1 cellular context compared by ENCODE assay signal in the genomic region with DNA sequence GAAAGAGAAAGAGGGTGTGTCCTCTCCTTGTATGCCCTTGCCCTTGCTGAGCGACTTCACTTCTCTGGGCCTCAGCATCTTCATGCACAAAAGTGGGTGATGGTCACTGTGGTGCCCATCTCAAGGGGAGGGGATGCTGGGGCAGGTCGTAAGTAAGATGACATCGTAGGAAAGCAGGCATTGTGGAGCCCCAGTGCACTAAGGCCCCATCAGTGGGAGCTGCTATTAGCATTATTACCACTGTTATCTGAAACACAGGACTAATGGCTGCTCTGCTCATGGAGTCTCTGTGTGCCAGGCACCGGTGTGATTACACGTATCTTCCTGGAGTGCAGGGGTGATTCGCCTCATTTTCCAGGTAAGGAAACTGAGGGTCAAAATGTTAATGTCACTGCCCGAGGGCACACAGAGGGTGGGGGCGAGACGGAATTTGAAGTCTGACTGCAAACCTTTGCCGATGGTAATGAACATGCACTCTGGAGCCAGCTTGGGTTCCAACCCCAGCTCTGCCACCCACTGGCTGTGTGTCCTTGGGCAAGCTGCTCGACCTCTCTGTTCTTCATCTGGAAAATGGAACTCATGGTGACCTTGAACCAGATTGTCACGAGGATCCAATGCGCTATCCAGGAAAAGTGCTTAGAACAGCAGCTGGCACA.
TF ChIP-seq lines count a peak whose summit lies in the region.

No MANE protein-coding gene starts in this region.

TF ChIP-seq in K562, 482 proteins besides CTCF, POLR2A, EP300 and RAD21 (continued from another document and continues in another):
- TF ChIP-seq, protein P1, sequence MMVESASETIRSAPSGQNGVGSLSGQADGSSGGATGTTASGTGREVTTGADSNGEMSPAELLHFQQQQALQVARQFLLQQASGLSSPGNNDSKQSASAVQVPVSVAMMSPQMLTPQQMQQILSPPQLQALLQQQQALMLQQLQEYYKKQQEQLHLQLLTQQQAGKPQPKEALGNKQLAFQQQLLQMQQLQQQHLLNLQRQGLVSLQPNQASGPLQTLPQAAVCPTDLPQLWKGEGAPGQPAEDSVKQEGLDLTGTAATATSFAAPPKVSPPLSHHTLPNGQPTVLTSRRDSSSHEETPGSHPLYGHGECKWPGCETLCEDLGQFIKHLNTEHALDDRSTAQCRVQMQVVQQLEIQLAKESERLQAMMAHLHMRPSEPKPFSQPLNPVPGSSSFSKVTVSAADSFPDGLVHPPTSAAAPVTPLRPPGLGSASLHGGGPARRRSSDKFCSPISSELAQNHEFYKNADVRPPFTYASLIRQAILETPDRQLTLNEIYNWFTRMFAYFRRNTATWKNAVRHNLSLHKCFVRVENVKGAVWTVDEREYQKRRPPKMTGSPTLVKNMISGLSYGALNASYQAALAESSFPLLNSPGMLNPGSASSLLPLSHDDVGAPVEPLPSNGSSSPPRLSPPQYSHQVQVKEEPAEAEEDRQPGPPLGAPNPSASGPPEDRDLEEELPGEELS (CRISPR knock-in tag; IDR thresholded peaks at IDR 0.05; ENCODE audit: borderline replicate concordance): 0 out of 2 replicates have a peak, but pooled peaks have one; percentile 65
- 0 out of 2 replicates have a peak, but pooled peaks have one; percentile 36 for TF ChIP-seq HNRNPL (IDR thresholded peaks at IDR 0.05; ENCODE audit: low read depth, low read length)
- TF ChIP-seq GABPB1 (CRISPR knock-in tag; IDR thresholded peaks at IDR 0.05): no peak
- no peak for TF ChIP-seq NELFE (IDR thresholded peaks at IDR 0.05; ENCODE audit: insufficient read depth, insufficient read length)
- peak; percentile 40; the same call in 1 of the 2 replicates for TF ChIP-seq POLR2AphosphoS2 (IDR thresholded peaks at IDR 0.05; ENCODE audit: low read length)
- no peak for TF ChIP-seq HDAC8 (tag; IDR thresholded peaks at IDR 0.05)
- peak; percentile 83 to 92 for TF ChIP-seq KDM1A (IDR thresholded peaks at IDR 0.05)
- TF ChIP-seq ETV6 (IDR thresholded peaks at IDR 0.05; ENCODE audit: borderline replicate concordance in 1 of 2, low read depth in 2 of 2, low read length in 1 of 2): no peak
- TF ChIP-seq ETV6 (CRISPR knock-in tag; IDR thresholded peaks at IDR 0.05; ENCODE audit: borderline replicate concordance): 0 out of 2 replicates have a peak, but pooled peaks have one; percentile 24
- TF ChIP-seq RBM25 (IDR thresholded peaks at IDR 0.05; ENCODE audit: low read depth, low read length, severe bottlenecking): peak; percentile 99
- peak; percentile 72; the same call in 1 of the 2 replicates for TF ChIP-seq ZNF224 (CRISPR knock-in tag; IDR thresholded peaks at IDR 0.05)
- TF ChIP-seq CBX3 (IDR thresholded peaks at IDR 0.05; ENCODE audit: borderline replicate concordance in 1 of 2, low read length in 2 of 2): peak in 1 of 2 experiments; percentile 53; a peak in 1 of 3 replicates
- TF ChIP-seq SMAD2 (IDR thresholded peaks at IDR 0.05; ENCODE audit: low read depth, low read length): no peak
- TF ChIP-seq RFX1 (IDR thresholded peaks at IDR 0.05): no peak
- peak; percentile 77; the same call in 1 of the 2 replicates for TF ChIP-seq PTBP1 (IDR thresholded peaks at IDR 0.05; ENCODE audit: low read depth, low read length)
- peak; percentile 28 for TF ChIP-seq DACH1 (IDR thresholded peaks at IDR 0.05; ENCODE audit: partially characterized antibody)
- TF ChIP-seq NFIC (IDR thresholded peaks at IDR 0.05): no peak
- TF ChIP-seq CBX1 (IDR thresholded peaks at IDR 0.05; ENCODE audit: low read depth): peak; percentile 95
- peak; percentile 91 for TF ChIP-seq BRD9 (IDR thresholded peaks at IDR 0.05; ENCODE audit: low read depth, partially characterized antibody)
- TF ChIP-seq, protein P2, sequence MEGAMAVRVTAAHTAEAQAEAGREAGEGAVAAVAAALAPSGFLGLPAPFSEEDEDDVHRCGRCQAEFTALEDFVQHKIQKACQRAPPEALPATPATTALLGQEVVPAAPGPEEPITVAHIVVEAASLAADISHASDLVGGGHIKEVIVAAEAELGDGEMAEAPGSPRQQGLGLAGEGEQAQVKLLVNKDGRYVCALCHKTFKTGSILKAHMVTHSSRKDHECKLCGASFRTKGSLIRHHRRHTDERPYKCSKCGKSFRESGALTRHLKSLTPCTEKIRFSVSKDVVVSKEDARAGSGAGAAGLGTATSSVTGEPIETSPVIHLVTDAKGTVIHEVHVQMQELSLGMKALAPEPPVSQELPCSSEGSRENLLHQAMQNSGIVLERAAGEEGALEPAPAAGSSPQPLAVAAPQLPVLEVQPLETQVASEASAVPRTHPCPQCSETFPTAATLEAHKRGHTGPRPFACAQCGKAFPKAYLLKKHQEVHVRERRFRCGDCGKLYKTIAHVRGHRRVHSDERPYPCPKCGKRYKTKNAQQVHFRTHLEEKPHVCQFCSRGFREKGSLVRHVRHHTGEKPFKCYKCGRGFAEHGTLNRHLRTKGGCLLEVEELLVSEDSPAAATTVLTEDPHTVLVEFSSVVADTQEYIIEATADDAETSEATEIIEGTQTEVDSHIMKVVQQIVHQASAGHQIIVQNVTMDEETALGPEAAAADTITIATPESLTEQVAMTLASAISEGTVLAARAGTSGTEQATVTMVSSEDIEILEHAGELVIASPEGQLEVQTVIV (CRISPR knock-in tag; IDR thresholded peaks at IDR 0.05; ENCODE audit: borderline replicate concordance): 0 out of 2 replicates have a peak, but pooled peaks have one; percentile 5
- TF ChIP-seq RCOR1 (IDR thresholded peaks at IDR 0.05; ENCODE audit: borderline replicate concordance in 1 of 2, low read depth in 2 of 2, low read length in 2 of 2): peak in 1 of 2 experiments; percentile 75; a peak in 2 of 4 replicates
- TF ChIP-seq ZNF232 (CRISPR knock-in tag; IDR thresholded peaks at IDR 0.05): 0 out of 2 replicates have a peak, but pooled peaks have one; percentile 63
- TF ChIP-seq MECOM (CRISPR knock-in tag; IDR thresholded peaks at IDR 0.05): 0 out of 2 replicates have a peak, but pooled peaks have one; percentile 31
- peak; percentile 91 for TF ChIP-seq HDAC2 (IDR thresholded peaks at IDR 0.05)
- 0 out of 2 replicates have a peak, but pooled peaks have one; percentile 8 for TF ChIP-seq ZFX (CRISPR knock-in tag; IDR thresholded peaks at IDR 0.05)
- TF ChIP-seq SUPT5H (IDR thresholded peaks at IDR 0.05): peak; percentile 3; the same call in 1 of the 2 replicates
- TF ChIP-seq, protein P3, sequence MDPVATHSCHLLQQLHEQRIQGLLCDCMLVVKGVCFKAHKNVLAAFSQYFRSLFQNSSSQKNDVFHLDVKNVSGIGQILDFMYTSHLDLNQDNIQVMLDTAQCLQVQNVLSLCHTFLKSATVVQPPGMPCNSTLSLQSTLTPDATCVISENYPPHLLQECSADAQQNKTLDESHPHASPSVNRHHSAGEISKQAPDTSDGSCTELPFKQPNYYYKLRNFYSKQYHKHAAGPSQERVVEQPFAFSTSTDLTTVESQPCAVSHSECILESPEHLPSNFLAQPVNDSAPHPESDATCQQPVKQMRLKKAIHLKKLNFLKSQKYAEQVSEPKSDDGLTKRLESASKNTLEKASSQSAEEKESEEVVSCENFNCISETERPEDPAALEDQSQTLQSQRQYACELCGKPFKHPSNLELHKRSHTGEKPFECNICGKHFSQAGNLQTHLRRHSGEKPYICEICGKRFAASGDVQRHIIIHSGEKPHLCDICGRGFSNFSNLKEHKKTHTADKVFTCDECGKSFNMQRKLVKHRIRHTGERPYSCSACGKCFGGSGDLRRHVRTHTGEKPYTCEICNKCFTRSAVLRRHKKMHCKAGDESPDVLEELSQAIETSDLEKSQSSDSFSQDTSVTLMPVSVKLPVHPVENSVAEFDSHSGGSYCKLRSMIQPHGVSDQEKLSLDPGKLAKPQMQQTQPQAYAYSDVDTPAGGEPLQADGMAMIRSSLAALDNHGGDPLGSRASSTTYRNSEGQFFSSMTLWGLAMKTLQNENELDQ (CRISPR knock-in tag; IDR thresholded peaks at IDR 0.05; ENCODE audit: borderline replicate concordance): 0 out of 2 replicates have a peak, but pooled peaks have one; percentile 70
- TF ChIP-seq ZNF253 (CRISPR knock-in tag; conservative IDR thresholded peaks at IDR 0.05): no peak
- TF ChIP-seq ZFP36 (IDR thresholded peaks at IDR 0.05; ENCODE audit: low read depth, low read length, partially characterized antibody): peak; percentile 96
- TF ChIP-seq ZBTB33 (CRISPR knock-in tag; IDR thresholded peaks at IDR 0.05): peak; percentile 64; the same call in 1 of the 2 replicates
- peak; percentile 60; the same call in 1 of the 2 replicates for TF ChIP-seq ESRRA (IDR thresholded peaks at IDR 0.05; ENCODE audit: borderline replicate concordance, low read depth)
- TF ChIP-seq POLR2B (IDR thresholded peaks at IDR 0.05; ENCODE audit: low read depth, partially characterized antibody): peak; percentile 20
- TF ChIP-seq, protein P4, sequence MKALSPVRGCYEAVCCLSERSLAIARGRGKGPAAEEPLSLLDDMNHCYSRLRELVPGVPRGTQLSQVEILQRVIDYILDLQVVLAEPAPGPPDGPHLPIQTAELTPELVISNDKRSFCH (CRISPR knock-in tag; IDR thresholded peaks at IDR 0.05): no peak
- TF ChIP-seq, protein P4 (tag; IDR thresholded peaks at IDR 0.05): 0 out of 2 replicates have a peak, but pooled peaks have one; percentile 29
- 0 out of 2 replicates have a peak, but pooled peaks have one; percentile 47 for TF ChIP-seq CBFB (CRISPR knock-in tag; IDR thresholded peaks at IDR 0.05)
- TF ChIP-seq KDM4B (IDR thresholded peaks at IDR 0.05; ENCODE audit: borderline replicate concordance in 2 of 2, low read depth in 1 of 2): 0 out of 4 replicates have a peak, but pooled peaks of 1 of the 2 experiments have one; percentile 55
- no peak for TF ChIP-seq ZNF239 (CRISPR knock-in tag; IDR thresholded peaks at IDR 0.05)
- TF ChIP-seq HNRNPUL1 (IDR thresholded peaks at IDR 0.05; ENCODE audit: low read length): peak; percentile 23; the same call in 1 of the 2 replicates
- no peak for TF ChIP-seq ARID4B (CRISPR knock-in tag; IDR thresholded peaks at IDR 0.05)
- no peak for TF ChIP-seq STAT6 (CRISPR knock-in tag; IDR thresholded peaks at IDR 0.05)
